1 cellular context compared by ENCODE assay signal in genomic region chr5:40755407-40756365, GRCh38.
TF ChIP-seq lines count a peak whose summit lies in the region.

A gene with protein sequence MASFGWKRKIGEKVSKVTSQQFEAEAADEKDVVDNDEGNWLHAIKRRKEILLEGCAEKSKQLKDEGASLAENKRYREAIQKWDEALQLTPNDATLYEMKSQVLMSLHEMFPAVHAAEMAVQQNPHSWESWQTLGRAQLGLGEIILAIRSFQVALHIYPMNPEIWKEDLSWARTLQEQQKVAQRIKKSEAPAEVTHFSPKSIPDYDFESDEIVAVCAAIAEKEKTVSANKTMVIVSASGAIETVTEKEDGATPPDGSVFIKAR (minus strand): TSS chr5:40755961. CDS start chr5:40747018, 8,943 bp downstream.

TF ChIP-seq in HEK293, 187 proteins besides CTCF, POLR2A, EP300 and RAD21 (continued from another document and continues in another):
- TF ChIP-seq TSHZ1 (tag by site-specific recombination; IDR thresholded peaks at IDR 0.05; ENCODE audit: borderline replicate concordance) (no peak), ZNF785 (tag by site-specific recombination; IDR thresholded peaks at IDR 0.05) (no peak), ZNF776 (tag by site-specific recombination; IDR thresholded peaks at IDR 0.05; ENCODE audit: borderline replicate concordance) (no peak), ZNF18 (tag by site-specific recombination; IDR thresholded peaks at IDR 0.05) (no peak), BCL11A (tag by site-specific recombination; IDR thresholded peaks at IDR 0.05; ENCODE audit: low read depth) (peak; percentile 92), ZNF2 (tag by site-specific recombination; IDR thresholded peaks at IDR 0.05) (peak; percentile 63; the same call in 1 of the 2 replicates), MYNN (tag by site-specific recombination; IDR thresholded peaks at IDR 0.05; ENCODE audit: borderline replicate concordance) (peak; percentile 76; the same call in 1 of the 2 replicates), ZNF341 (tag by site-specific recombination; IDR thresholded peaks at IDR 0.05; ENCODE audit: low read depth) (no peak; the same call in 1 of the 2 replicates), ZNF639 (tag by site-specific recombination; IDR thresholded peaks at IDR 0.05) (peak; percentile 61; the same call in 1 of the 2 replicates), ZNF132 (tag by site-specific recombination; IDR thresholded peaks at IDR 0.05; ENCODE audit: borderline replicate concordance) (no peak), ZNF837 (tag by site-specific recombination; IDR thresholded peaks at IDR 0.05) (no peak), ZNF138 (tag by site-specific recombination; IDR thresholded peaks at IDR 0.05; ENCODE audit: borderline replicate concordance) (no peak), BCL6B (tag by site-specific recombination; IDR thresholded peaks at IDR 0.05) (no peak), ZNF777 (tag by site-specific recombination; IDR thresholded peaks at IDR 0.05; ENCODE audit: borderline replicate concordance) (no peak), ZIC2 (tag by site-specific recombination; IDR thresholded peaks at IDR 0.05) (no peak), ZNF423 (tag by site-specific recombination; IDR thresholded peaks at IDR 0.05) (no peak; the same call in 1 of the 2 replicates), ZNF155 (tag by site-specific recombination; IDR thresholded peaks at IDR 0.05) (no peak), ZNF610 (tag by site-specific recombination; IDR thresholded peaks at IDR 0.05; ENCODE audit: borderline replicate concordance) (peak; percentile 72), ZNF521 (tag by site-specific recombination; IDR thresholded peaks at IDR 0.05) (no peak), ZNF768 (tag by site-specific recombination; IDR thresholded peaks at IDR 0.05) (peak; percentile 51; the same call in 1 of the 2 replicates), ZNF585B (tag by site-specific recombination; IDR thresholded peaks at IDR 0.05) (0 out of 2 replicates have a peak, but pooled peaks have one; percentile 25), OSR2 (tag by site-specific recombination; IDR thresholded peaks at IDR 0.05) (no peak), PRDM10 (tag by site-specific recombination; IDR thresholded peaks at IDR 0.05) (peak; percentile 95), ZNF23 (tag by site-specific recombination; IDR thresholded peaks at IDR 0.05; ENCODE audit: borderline replicate concordance) (no peak), ZNF223 (tag by site-specific recombination; IDR thresholded peaks at IDR 0.05) (no peak)
- TF ChIP-seq, protein P1, sequence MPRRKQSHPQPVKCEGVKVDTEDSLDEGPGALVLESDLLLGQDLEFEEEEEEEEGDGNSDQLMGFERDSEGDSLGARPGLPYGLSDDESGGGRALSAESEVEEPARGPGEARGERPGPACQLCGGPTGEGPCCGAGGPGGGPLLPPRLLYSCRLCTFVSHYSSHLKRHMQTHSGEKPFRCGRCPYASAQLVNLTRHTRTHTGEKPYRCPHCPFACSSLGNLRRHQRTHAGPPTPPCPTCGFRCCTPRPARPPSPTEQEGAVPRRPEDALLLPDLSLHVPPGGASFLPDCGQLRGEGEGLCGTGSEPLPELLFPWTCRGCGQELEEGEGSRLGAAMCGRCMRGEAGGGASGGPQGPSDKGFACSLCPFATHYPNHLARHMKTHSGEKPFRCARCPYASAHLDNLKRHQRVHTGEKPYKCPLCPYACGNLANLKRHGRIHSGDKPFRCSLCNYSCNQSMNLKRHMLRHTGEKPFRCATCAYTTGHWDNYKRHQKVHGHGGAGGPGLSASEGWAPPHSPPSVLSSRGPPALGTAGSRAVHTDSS (tag by site-specific recombination; IDR thresholded peaks at IDR 0.05) = peak; percentile 93
- TF ChIP-seq, protein P2, sequence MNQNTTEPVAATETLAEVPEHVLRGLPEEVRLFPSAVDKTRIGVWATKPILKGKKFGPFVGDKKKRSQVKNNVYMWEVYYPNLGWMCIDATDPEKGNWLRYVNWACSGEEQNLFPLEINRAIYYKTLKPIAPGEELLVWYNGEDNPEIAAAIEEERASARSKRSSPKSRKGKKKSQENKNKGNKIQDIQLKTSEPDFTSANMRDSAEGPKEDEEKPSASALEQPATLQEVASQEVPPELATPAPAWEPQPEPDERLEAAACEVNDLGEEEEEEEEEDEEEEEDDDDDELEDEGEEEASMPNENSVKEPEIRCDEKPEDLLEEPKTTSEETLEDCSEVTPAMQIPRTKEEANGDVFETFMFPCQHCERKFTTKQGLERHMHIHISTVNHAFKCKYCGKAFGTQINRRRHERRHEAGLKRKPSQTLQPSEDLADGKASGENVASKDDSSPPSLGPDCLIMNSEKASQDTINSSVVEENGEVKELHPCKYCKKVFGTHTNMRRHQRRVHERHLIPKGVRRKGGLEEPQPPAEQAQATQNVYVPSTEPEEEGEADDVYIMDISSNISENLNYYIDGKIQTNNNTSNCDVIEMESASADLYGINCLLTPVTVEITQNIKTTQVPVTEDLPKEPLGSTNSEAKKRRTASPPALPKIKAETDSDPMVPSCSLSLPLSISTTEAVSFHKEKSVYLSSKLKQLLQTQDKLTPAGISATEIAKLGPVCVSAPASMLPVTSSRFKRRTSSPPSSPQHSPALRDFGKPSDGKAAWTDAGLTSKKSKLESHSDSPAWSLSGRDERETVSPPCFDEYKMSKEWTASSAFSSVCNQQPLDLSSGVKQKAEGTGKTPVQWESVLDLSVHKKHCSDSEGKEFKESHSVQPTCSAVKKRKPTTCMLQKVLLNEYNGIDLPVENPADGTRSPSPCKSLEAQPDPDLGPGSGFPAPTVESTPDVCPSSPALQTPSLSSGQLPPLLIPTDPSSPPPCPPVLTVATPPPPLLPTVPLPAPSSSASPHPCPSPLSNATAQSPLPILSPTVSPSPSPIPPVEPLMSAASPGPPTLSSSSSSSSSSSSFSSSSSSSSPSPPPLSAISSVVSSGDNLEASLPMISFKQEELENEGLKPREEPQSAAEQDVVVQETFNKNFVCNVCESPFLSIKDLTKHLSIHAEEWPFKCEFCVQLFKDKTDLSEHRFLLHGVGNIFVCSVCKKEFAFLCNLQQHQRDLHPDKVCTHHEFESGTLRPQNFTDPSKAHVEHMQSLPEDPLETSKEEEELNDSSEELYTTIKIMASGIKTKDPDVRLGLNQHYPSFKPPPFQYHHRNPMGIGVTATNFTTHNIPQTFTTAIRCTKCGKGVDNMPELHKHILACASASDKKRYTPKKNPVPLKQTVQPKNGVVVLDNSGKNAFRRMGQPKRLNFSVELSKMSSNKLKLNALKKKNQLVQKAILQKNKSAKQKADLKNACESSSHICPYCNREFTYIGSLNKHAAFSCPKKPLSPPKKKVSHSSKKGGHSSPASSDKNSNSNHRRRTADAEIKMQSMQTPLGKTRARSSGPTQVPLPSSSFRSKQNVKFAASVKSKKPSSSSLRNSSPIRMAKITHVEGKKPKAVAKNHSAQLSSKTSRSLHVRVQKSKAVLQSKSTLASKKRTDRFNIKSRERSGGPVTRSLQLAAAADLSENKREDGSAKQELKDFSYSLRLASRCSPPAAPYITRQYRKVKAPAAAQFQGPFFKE (tag by site-specific recombination; IDR thresholded peaks at IDR 0.05; ENCODE audit: borderline replicate concordance) = no peak
- TF ChIP-seq, protein P3, sequence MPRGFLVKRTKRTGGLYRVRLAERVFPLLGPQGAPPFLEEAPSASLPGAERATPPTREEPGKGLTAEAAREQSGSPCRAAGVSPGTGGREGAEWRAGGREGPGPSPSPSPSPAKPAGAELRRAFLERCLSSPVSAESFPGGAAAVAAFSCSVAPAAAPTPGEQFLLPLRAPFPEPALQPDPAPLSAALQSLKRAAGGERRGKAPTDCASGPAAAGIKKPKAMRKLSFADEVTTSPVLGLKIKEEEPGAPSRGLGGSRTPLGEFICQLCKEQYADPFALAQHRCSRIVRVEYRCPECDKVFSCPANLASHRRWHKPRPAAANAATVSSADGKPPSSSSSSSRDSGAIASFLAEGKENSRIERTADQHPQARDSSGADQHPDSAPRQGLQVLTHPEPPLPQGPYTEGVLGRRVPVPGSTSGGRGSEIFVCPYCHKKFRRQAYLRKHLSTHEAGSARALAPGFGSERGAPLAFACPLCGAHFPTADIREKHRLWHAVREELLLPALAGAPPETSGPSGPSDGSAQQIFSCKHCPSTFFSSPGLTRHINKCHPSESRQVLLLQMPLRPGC (tag by site-specific recombination; IDR thresholded peaks at IDR 0.05) = peak; percentile 49; the same call in 1 of the 2 replicates
